12 cellular contexts compared by ENCODE assay signal in the genomic region with DNA sequence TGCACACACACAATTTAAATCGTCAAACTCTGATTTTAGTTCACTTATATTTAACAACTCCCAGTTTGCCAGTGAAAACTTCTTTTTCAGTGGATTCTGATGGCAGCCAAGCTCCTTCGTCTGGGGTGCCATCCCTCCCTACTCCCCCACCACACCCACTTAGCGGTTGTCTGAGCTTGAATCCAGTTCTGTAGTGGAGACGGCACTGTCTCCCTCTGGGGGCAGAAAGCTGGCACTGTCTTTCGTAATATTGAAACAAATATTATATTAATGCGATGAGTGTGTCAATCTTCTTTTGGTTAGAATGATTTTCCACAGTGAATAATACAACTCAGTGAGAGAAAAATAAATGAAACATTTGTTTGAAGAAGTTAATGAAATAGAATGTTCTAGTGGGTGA. TPM values are rescaled to one million over a fixed set of nuclear protein-coding genes. Genes with fewer than 3 reads are reported as not detected.
DNase-seq lines count a peak whose midpoint lies in the region; ATAC-seq, FAIRE-seq and TF ChIP-seq lines count a peak whose summit lies in the region.
"Had no signal": no experiment of that assay in that cellular context is flagged by ENCODE, and none has a peak within 500 bp of the region (broad histone marks: within the 10 kb centered on the region; RNA-seq: fewer than 3 reads in every experiment).

No MANE protein-coding gene starts in this region.

- FAIRE-seq in keratinocyte (lab: Jason Lieb, UNC): no peak
- FAIRE-seq: pancreas had no signal

- H3K9me1 ChIP-seq in keratinocyte (ENCODE audit: control insufficient read depth, extremely low read depth, insufficient read depth, low read length): no peaks in the 10 kb centered on the region

- H3K4me2 ChIP-seq in KMS-11 (no peak overlapping the region), keratinocyte (ENCODE audit: control insufficient read depth, extremely low read depth, insufficient read depth, low read depth, low read length) (no peak overlapping the region)

- H2AFZ ChIP-seq in KMS-11 (ENCODE audit: low read depth): no peak overlapping the region
- H2AFZ ChIP-seq in keratinocyte (ENCODE audit: control insufficient read depth, low read length): no peak overlapping the region

- H3K27me3 Mint-ChIP-seq in Calu3 (ENCODE audit: unreplicated experiment): no peaks in the 10 kb centered on the region
- peaks cover 16% of the 10 kb centered on the region for H3K27me3 Mint-ChIP-seq in activated T-cell treated with anti-CD3 and anti-CD28 coated beads, Interleukin-2, amount 50 U/mL, for 24 hours

- H3K36me3 Mint-ChIP-seq in Calu3 (ENCODE audit: insufficient read depth, unreplicated experiment): no peaks in the 10 kb centered on the region
- H3K36me3 Mint-ChIP-seq in activated T-cell treated with anti-CD3 and anti-CD28 coated beads, Interleukin-2, amount 50 U/mL, for 24 hours (ENCODE audit: low read depth): no peaks in the 10 kb centered on the region

- CTCF ChIA-PET in Calu3 (lab: Charles Lee): interaction anchor here (0.9 to 1.4 kb wide), 2 partner anchors 179 to 294 kb away, joined by 3 to 12 read pairs; no protein-coding TSS in a partner anchor

- no peak overlapping the region for H3K27ac ChIP-seq in KMS-11
- H3K27ac ChIP-seq in angular gyrus (ENCODE audit: low read depth, low read length): peak overlapping the region; percentile 85
- no peak overlapping the region for H3K27ac ChIP-seq in keratinocyte (ENCODE audit: control insufficient read depth, insufficient read depth, low read length)
- H3K27ac ChIP-seq: adrenal gland, pancreas had no signal

- H4K20me1 ChIP-seq in KMS-11 (ENCODE audit: insufficient read depth): no peaks in the 10 kb centered on the region
- no peaks in the 10 kb centered on the region for H4K20me1 ChIP-seq in keratinocyte (ENCODE audit: control insufficient read depth, extremely low read depth, insufficient read depth, low read length)

- H3K9me3 ChIP-seq in keratinocyte (ENCODE audit: control insufficient read depth, low read depth, low read length): no peaks in the 10 kb centered on the region
- H3K9me3 ChIP-seq: adrenal gland, pancreas had no signal

- intact Hi-C loops in Calu3 (cut with micrococcal nuclease; ENCODE audit: unreplicated experiment): loop anchor here (2.0 kb wide), 1 partner anchor 293 kb away; no protein-coding TSS in a partner anchor

- ATAC-seq in HG03135 (IDR thresholded peaks at IDR 0.05; ENCODE audit: unreplicated experiment) (no peak), HG03378 (IDR thresholded peaks at IDR 0.05; ENCODE audit: unreplicated experiment) (no peak)

- H3K27me3 ChIP-seq in KMS-11 (ENCODE audit: insufficient read depth, low read depth) (no peaks in the 10 kb centered on the region), keratinocyte (ENCODE audit: control insufficient read depth, extremely low read depth, insufficient read depth, low read length) (no peaks in the 10 kb centered on the region)
- H3K27me3 ChIP-seq: adrenal gland, pancreas had no signal

- H3K79me2 ChIP-seq in KMS-11 (ENCODE audit: insufficient read depth, low read depth) (no peaks in the 10 kb centered on the region), keratinocyte (ENCODE audit: control insufficient read depth, insufficient read depth, low read length) (no peaks in the 10 kb centered on the region)

- no peak overlapping the region for H3K27ac Mint-ChIP-seq in Calu3 (ENCODE audit: unreplicated experiment)
- no peak overlapping the region for H3K27ac Mint-ChIP-seq in activated T-cell treated with anti-CD3 and anti-CD28 coated beads, Interleukin-2, amount 50 U/mL, for 24 hours

- dilution Hi-C loops in keratinocyte (cut with MboI; ENCODE audit: extremely low pct_ligation_motif_present, low sequenced_read_pairs): no loop called here

- no peak overlapping the region for H3K4me3 ChIP-seq in KMS-11 (IDR thresholded peaks at IDR 0.05; ENCODE audit: insufficient read depth, low read depth, low read length)
- no peak overlapping the region for H3K4me3 ChIP-seq in keratinocyte (ENCODE audit: control insufficient read depth in 2 of 3, extremely low read depth in 1 of 3, insufficient read depth in 2 of 3, low read depth in 1 of 3, low read length in 3 of 3)
- H3K4me3 ChIP-seq: adrenal gland, pancreas had no signal

- no peak overlapping the region for H3K4me3 Mint-ChIP-seq in Calu3 (ENCODE audit: low read depth, unreplicated experiment)
- no peak overlapping the region for H3K4me3 Mint-ChIP-seq in activated T-cell treated with anti-CD3 and anti-CD28 coated beads, Interleukin-2, amount 50 U/mL, for 24 hours

- H3K4me1 ChIP-seq in KMS-11 (ENCODE audit: low read depth, poor library complexity, severe bottlenecking) (peaks cover under 1% of the 10 kb centered on the region), keratinocyte (ENCODE audit: control insufficient read depth, extremely low read depth, insufficient read depth, low read length) (no peaks in the 10 kb centered on the region)
- H3K4me1 ChIP-seq: adrenal gland, pancreas had no signal

- no TSS peak for BruUV-seq in Calu3 (replicated peaks; lab: Mats Ljungman, UMichigan)

- peak; percentile 39 for TF ChIP-seq CTCF in Calu3 (IDR thresholded peaks at IDR 0.05; ENCODE audit: unreplicated experiment)
- 0 out of 2 replicates have a peak, but pooled peaks have one; percentile 26 for TF ChIP-seq CTCF in KMS-11 (conservative IDR thresholded peaks at IDR 0.05; ENCODE audit: low read depth, low read length)
- TF ChIP-seq CTCF in keratinocyte (optimal IDR thresholded peaks at IDR 0.05 in 1 of 3, IDR thresholded peaks at IDR 0.05 in 1 of 3, conservative IDR thresholded peaks at IDR 0.05 in 1 of 3; ENCODE audit: extremely low read depth in 1 of 3, insufficient read depth in 2 of 3, low read length in 3 of 3): peak; percentile 45 to 62 (median 54)

- H3K36me3 ChIP-seq in KMS-11 (ENCODE audit: insufficient read depth) (no peaks in the 10 kb centered on the region), keratinocyte (ENCODE audit: control insufficient read depth in 2 of 2, extremely low read depth in 1 of 2, insufficient read depth in 2 of 2, low read length in 2 of 2) (no peaks in the 10 kb centered on the region)
- H3K36me3 ChIP-seq: adrenal gland, pancreas had no signal

- H3K9ac ChIP-seq in KMS-11 (no peak overlapping the region), keratinocyte (ENCODE audit: control insufficient read depth, extremely low read depth, insufficient read depth, low read length) (no peak overlapping the region)

- H3K4me1 Mint-ChIP-seq in Calu3 (ENCODE audit: low read depth, unreplicated experiment): no peaks in the 10 kb centered on the region
- no peaks in the 10 kb centered on the region for H3K4me1 Mint-ChIP-seq in activated T-cell treated with anti-CD3 and anti-CD28 coated beads, Interleukin-2, amount 50 U/mL, for 24 hours (ENCODE audit: low read depth)

- no peaks in the 10 kb centered on the region for H3K9me3 Mint-ChIP-seq in Calu3 (ENCODE audit: low read depth, unreplicated experiment)
- H3K9me3 Mint-ChIP-seq in activated T-cell treated with anti-CD3 and anti-CD28 coated beads, Interleukin-2, amount 50 U/mL, for 24 hours: no peaks in the 10 kb centered on the region

- no peak for DNase-seq in Calu3
- DNase-seq in keratinocyte (ENCODE audit: low read depth, low spot score): no peak
- no peak for DNase-seq in activated T-cell treated with anti-CD3 and anti-CD28 coated beads, Interleukin-2, amount 50 U/mL, for 24 hours
- no peak for DNase-seq in NCI-H2029 treated with DMSO at 0.1 percent for 48 hours (lab: John Stamatoyannopoulos, UW)
- DNase-seq: activated CD4-positive, CD25-positive, alpha-beta regulatory T cell treated with anti-CD3 and anti-CD28 coated beads, Interleukin-2, amount 50 U/mL, for 72 hours; adrenal gland; NCI-H345; pancreas had no signal

RNA-seq across cellular contexts. Expression of a gene that starts 5.4 kb away (rescaled TPM):
- total RNA-seq in Calu3 (2022): not detected in 2 replicates
- polyA plus RNA-seq in keratinocyte: not detected in 3 replicates
- not detected for polyA plus RNA-seq in keratinocyte (2011; ENCODE audit: low read depth)
- not detected in 2 replicates for polyA plus RNA-seq in keratinocyte (2011; cell fraction: cytosol; rRNA removed)
- polyA plus RNA-seq in keratinocyte (2011; cell fraction: nucleus; rRNA removed): not detected in 2 replicates
- not detected in 2 replicates for polyA plus RNA-seq in keratinocyte (2012; ENCODE audit: low replicate concordance)
- not detected in 3 replicates for polyA minus RNA-seq in keratinocyte
- not detected for polyA minus RNA-seq in keratinocyte (2011; cell fraction: cytosol; rRNA and poly(A)+ RNA removed)
- not detected in 2 replicates for polyA minus RNA-seq in keratinocyte (2011; cell fraction: nucleus; rRNA and poly(A)+ RNA removed)
- total RNA-seq: adrenal gland, pancreas had no signal
- polyA plus RNA-seq: adrenal gland, pancreas had no signal

RNA-seq across cellular contexts. Expression of a gene that starts 38.9 kb away (rescaled TPM):
- total RNA-seq in Calu3 (2022): not detected in 2 replicates
- polyA plus RNA-seq in keratinocyte: not detected in 3 replicates
- not detected for polyA plus RNA-seq in keratinocyte (2011; ENCODE audit: low read depth)
- not detected in 2 replicates for polyA plus RNA-seq in keratinocyte (2011; cell fraction: cytosol; rRNA removed)
- polyA plus RNA-seq in keratinocyte (2011; cell fraction: nucleus; rRNA removed): not detected in 2 replicates
- polyA plus RNA-seq in keratinocyte (2012; ENCODE audit: low replicate concordance): not detected in 2 replicates
- polyA minus RNA-seq in keratinocyte: not detected in 3 replicates
- polyA minus RNA-seq in keratinocyte (2011; cell fraction: cytosol; rRNA and poly(A)+ RNA removed): not detected
- not detected in 2 replicates for polyA minus RNA-seq in keratinocyte (2011; cell fraction: nucleus; rRNA and poly(A)+ RNA removed)
- total RNA-seq: adrenal gland had no signal
- polyA plus RNA-seq: adrenal gland, pancreas had no signal
